26 cellular contexts compared by ENCODE assay signal in the genomic region with DNA sequence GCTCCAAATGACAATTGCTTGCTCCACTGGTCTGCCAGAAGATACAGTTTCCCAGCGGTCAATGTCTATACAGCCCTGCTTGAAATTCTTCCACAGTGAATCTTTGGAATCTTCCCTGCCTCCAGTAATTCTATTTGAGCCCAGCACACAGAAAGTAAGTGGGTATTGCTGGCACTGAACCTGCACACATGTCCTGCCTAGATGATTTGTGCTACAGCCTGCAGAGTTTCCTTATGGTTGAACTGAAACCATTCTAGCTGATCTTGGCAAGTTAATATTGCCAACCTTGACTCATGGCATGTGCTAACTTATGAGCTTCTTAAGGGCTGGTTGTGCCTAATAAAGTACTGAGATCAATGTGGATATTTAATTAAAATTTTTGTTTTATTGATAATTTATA.
"Had no signal": no experiment of that assay in that cellular context is flagged by ENCODE, and none has a peak within 500 bp of the region (broad histone marks: within the 10 kb centered on the region; RNA-seq: fewer than 3 reads in every experiment).

No MANE protein-coding gene starts in this region.

- DNase-seq: activated B cell treated with CpG ODN at 0.5 μM for 24 hours; activated CD4-positive, alpha-beta memory T cell treated with anti-CD3 and anti-CD28 coated beads for 36 hours; activated CD4-positive, alpha-beta T cell treated with anti-CD3 and anti-CD28 coated beads, Interleukin-2, amount 10 ng/mL, durations not matched to agents 24 days and 14 days; activated CD8-positive, alpha-beta memory T cell treated with anti-CD3 and anti-CD28 coated beads, Interleukin-2, amount 10 ng/mL, durations not matched to agents 7 days and 5 days; activated CD8-positive, alpha-beta memory T cell treated with anti-CD3 and anti-CD28 coated beads, Interleukin-2, amount 50 U/mL, for 4 hours; activated CD8-positive, alpha-beta T cell treated with anti-CD3 and anti-CD28 coated beads, Interleukin-2, amount 10 ng/mL, durations not matched to agents 7 days and 5 days; activated gamma-delta T cell; activated naive CD4-positive, alpha-beta T cell; activated naive CD4-positive, alpha-beta T cell treated with anti-CD3 and anti-CD28 coated beads, Interleukin-2, amount 10 ng/mL, durations not matched to agents 7 days and 5 days; activated naive CD8-positive, alpha-beta T cell treated with anti-CD3 and anti-CD28 coated beads, Interleukin-2, amount 10 ng/mL, durations not matched to agents 7 days and 5 days; activated T-cell treated with anti-CD3 and anti-CD28 coated beads, Interleukin-2, amount 50 U/mL, for 1 hour; activated T-cell treated with anti-CD3 and anti-CD28 coated beads, Interleukin-2, amount 50 U/mL, for 72 hours; central memory CD4-positive, alpha-beta T cell; cortex of kidney; dermis blood vessel endothelial cell; effector CD4-positive, alpha-beta T cell; effector memory CD8-positive, alpha-beta T cell; erythroblast; foreskin melanocyte; heart right ventricle; T-helper 17 cell; T1000; WERI-Rb-1 had no signal

- ATAC-seq: activated CD4-positive, CD25-positive, alpha-beta regulatory T cell treated with anti-CD3 and anti-CD28 coated beads, Interleukin-2, amount 50 U/mL, for 24 hours; activated CD8-positive, alpha-beta memory T cell treated with anti-CD3 and anti-CD28 coated beads, Interleukin-2, amount 10 ng/mL, durations not matched to agents 7 days and 5 days; activated CD8-positive, alpha-beta T cell treated with anti-CD3 and anti-CD28 coated beads, Interleukin-2, amount 10 ng/mL, durations not matched to agents 7 days and 5 days; activated naive CD4-positive, alpha-beta T cell treated with anti-CD3 and anti-CD28 coated beads, Interleukin-2, amount 50 U/mL, for 72 hours; activated T-cell treated with anti-CD3 and anti-CD28 coated beads, Interleukin-2, amount 50 U/mL, for 72 hours; effector memory CD8-positive, alpha-beta T cell; gastroesophageal sphincter; heart right ventricle; T-helper 17 cell had no signal
